23 cellular contexts compared by ENCODE assay signal in genomic region chr14:91918159-91918883, GRCh38. TPM values are rescaled to one million over a fixed set of nuclear protein-coding genes. Genes with fewer than 3 reads are reported as not detected.
DNase-seq lines count a peak whose midpoint lies in the region; ATAC-seq and TF ChIP-seq lines count a peak whose summit lies in the region.
"Had no signal": no experiment of that assay in that cellular context is flagged by ENCODE, and none has a peak within 500 bp of the region (broad histone marks: within the 10 kb centered on the region; RNA-seq: fewer than 3 reads in every experiment).

No MANE protein-coding gene starts in this region.

- H3K27me3 ChIP-seq in A673 (replicated peaks; ENCODE audit: insufficient read depth, low read depth, low read length, poor library complexity) (no peaks in the 10 kb centered on the region), left lung (no peaks in the 10 kb centered on the region), gastrocnemius medialis (no peaks in the 10 kb centered on the region)
- H3K27me3 ChIP-seq: BLaER1 treated with 17β-estradiol and CSF1 and Interleukin-3, amounts not matched to agents 10 nM and 100 nM; brain microvascular endothelial cell; dorsolateral prefrontal cortex; neutrophil had no signal

- H3K36me3 ChIP-seq in A673 (ENCODE audit: insufficient read depth, low read length, poor library complexity, severe bottlenecking) (no peaks in the 10 kb centered on the region), left lung (no peaks in the 10 kb centered on the region), gastrocnemius medialis (no peaks in the 10 kb centered on the region)
- H3K36me3 ChIP-seq: BLaER1 treated with 17β-estradiol and CSF1 and Interleukin-3, amounts not matched to agents 10 nM and 100 nM; brain microvascular endothelial cell; neutrophil; WERI-Rb-1 had no signal

- no peak for TF ChIP-seq CTCF in A673 (conservative IDR thresholded peaks at IDR 0.05; ENCODE audit: low read depth, low read length)
- no peak for TF ChIP-seq CTCF in fibroblast of mammary gland (conservative IDR thresholded peaks at IDR 0.05; ENCODE audit: control insufficient read depth, insufficient read depth, low read depth, low read length)
- no peak for TF ChIP-seq CTCF in left lung (IDR thresholded peaks at IDR 0.05)
- TF ChIP-seq CTCF in gastrocnemius medialis (IDR thresholded peaks at IDR 0.05 in 4 of 5, conservative IDR thresholded peaks at IDR 0.05 in 1 of 5) = no peak

- POLR2A ChIA-PET in A673 (lab: Charles Lee; ENCODE audit: low non-redundant PET) = no interaction called here

- in situ Hi-C loops in gastrocnemius medialis (cut with MboI; ENCODE audit: low sequenced_read_pairs in 4 of 4) = loop anchor here in 2 of 4 donors (10.0 kb wide), 1 partner anchor 264 kb away; no protein-coding TSS in a partner anchor

- H3K27ac ChIP-seq in A673 (ENCODE audit: low read depth, low read length, poor library complexity, severe bottlenecking) (peak overlapping the region; percentile 45), left lung (peak overlapping the region in 1 of 2 donors; percentile 33), gastrocnemius medialis (peak overlapping the region; percentile 22 to 68 (median 47))
- H3K27ac ChIP-seq: BLaER1 treated with 17β-estradiol and CSF1 and Interleukin-3, amounts not matched to agents 10 nM and 100 nM; brain microvascular endothelial cell; dorsolateral prefrontal cortex; epithelial cell of prostate; neutrophil; WERI-Rb-1 had no signal

- intact Hi-C loops in A673 (cut with micrococcal nuclease; ENCODE audit: unreplicated experiment) (loop anchor here (10.0 kb wide), 1 partner anchor 504 kb away; the partner anchor contains the start of gene CCDC88C), left lung (cut with DNase I) (no loop called here), gastrocnemius medialis (cut with DNase I; ENCODE audit: low total_unique reads) (no loop called here)

- peaks cover 6% of the 10 kb centered on the region for H3K4me1 ChIP-seq in A673 (ENCODE audit: insufficient read depth, low read length, poor library complexity, severe bottlenecking)
- no peaks in the 10 kb centered on the region for H3K4me1 ChIP-seq in left lung
- no peaks in the 10 kb centered on the region for H3K4me1 ChIP-seq in gastrocnemius medialis

- TF ChIP-seq POLR2A in gastrocnemius medialis (IDR thresholded peaks at IDR 0.05) = no peak

- H3K9me3 ChIP-seq in A673 (ENCODE audit: low read depth, low read length, poor library complexity, severe bottlenecking) (no peaks in the 10 kb centered on the region), left lung (no peaks in the 10 kb centered on the region), gastrocnemius medialis (no peaks in the 10 kb centered on the region)
- H3K9me3 ChIP-seq: neutrophil had no signal

- ATAC-seq in left lung = peak; percentile 60
- ATAC-seq in gastrocnemius medialis = peak; percentile 52 to 74
- no peak for ATAC-seq in HG03520 (IDR thresholded peaks at IDR 0.05; ENCODE audit: unreplicated experiment)
- no peak for ATAC-seq in GM19035 (IDR thresholded peaks at IDR 0.05; ENCODE audit: unreplicated experiment)

- peak; percentile 16 for DNase-seq in A673 (ENCODE audit: low spot score)
- DNase-seq in fibroblast of mammary gland (ENCODE audit: low read depth) = peak; percentile 35
- no peak for DNase-seq in left lung
- DNase-seq in gastrocnemius medialis = no peak
- DNase-seq in medulla oblongata (ENCODE audit: extremely low spot score) = no peak
- DNase-seq in SKM-1 (lab: John Stamatoyannopoulos, UW; ENCODE audit: unreplicated experiment) = no peak
- DNase-seq: activated CD4-positive, alpha-beta T cell treated with anti-CD3 and anti-CD28 coated beads, Interleukin-2, amount 50 U/mL, for 48 hours; activated naive CD4-positive, alpha-beta T cell treated with anti-CD3 and anti-CD28 coated beads, Interleukin-2, amount 10 ng/mL, durations not matched to agents 7 days and 5 days; activated T-cell treated with anti-CD3 and anti-CD28 coated beads, Interleukin-2, amount 50 U/mL, for 24 hours; brain microvascular endothelial cell; dorsolateral prefrontal cortex; HCEC 1CT; NCI-H1048; NCI-H2107; NCI-H524 treated with DMSO at 0.1 percent for 48 hours; stimulated activated CD4-positive, alpha-beta T cell treated with anti-CD3 and anti-CD28 coated beads, Interleukin-2, amount 100 ng/mL, for 48 hours; WERI-Rb-1 had no signal

- H3K4me3 ChIP-seq in A673 (ENCODE audit: low read depth, low read length, poor library complexity, severe bottlenecking) (no peak overlapping the region), fibroblast of mammary gland (ENCODE audit: control insufficient read depth, low read depth, low read length) (no peak overlapping the region), left lung (no peak overlapping the region), gastrocnemius medialis (no peak overlapping the region)
- H3K4me3 ChIP-seq: BLaER1 treated with 17β-estradiol and CSF1 and Interleukin-3, amounts not matched to agents 10 nM and 100 nM; dorsolateral prefrontal cortex had no signal

- CTCF ChIA-PET in A673 (lab: Charles Lee) = interaction anchor here (0.6 kb wide), 1 partner anchor 12 kb away, joined by 4 read pairs; no protein-coding TSS in a partner anchor

- BruUV-seq in A673 (replicated peaks; lab: Mats Ljungman, UMichigan) = no TSS peak

RNA-seq across cellular contexts. Expression of gene FBLN5, which starts 29.2 kb away (rescaled TPM):
- total RNA-seq in A673 (2021) (10.7 and 15.7 TPM in 2 replicates), left lung (100 to 1,000 TPM in 1 of 2 donors, 10 to 100 TPM in 1; 84.5 to 125 TPM), gastrocnemius medialis (10 to 100 TPM; 19.6 to 36.8 (median 27.3) TPM)

RNA-seq across cellular contexts. Expression of gene TC2N, which starts 51.0 kb away (rescaled TPM):
- total RNA-seq in A673 (2021) (0.45 and 0.59 TPM in 2 replicates), left lung (10 to 100 TPM; 43.6 to 58.1 TPM), gastrocnemius medialis (10 to 100 TPM in 1 of 4 donors, 1 to 10 TPM in 3; 3.2 to 11.9 (median 7.2) TPM)
- total RNA-seq: A172 had no signal

Comparison
In these comparisons a context has a peak if more than half of its experiments do, and no peak if none do; other contexts are left out.
1. DNase-seq: peak in A673 (single experiment) and fibroblast of mammary gland (single experiment); none in left lung (0 of 2), gastrocnemius medialis (0 of 2), medulla oblongata (single experiment) and SKM-1 (single experiment).
2. ATAC-seq: peak in left lung (single experiment) and gastrocnemius medialis (2 of 2); none in HG03520 (single experiment) and GM19035 (single experiment).